22 cellular contexts compared by ENCODE assay signal in the genomic region with DNA sequence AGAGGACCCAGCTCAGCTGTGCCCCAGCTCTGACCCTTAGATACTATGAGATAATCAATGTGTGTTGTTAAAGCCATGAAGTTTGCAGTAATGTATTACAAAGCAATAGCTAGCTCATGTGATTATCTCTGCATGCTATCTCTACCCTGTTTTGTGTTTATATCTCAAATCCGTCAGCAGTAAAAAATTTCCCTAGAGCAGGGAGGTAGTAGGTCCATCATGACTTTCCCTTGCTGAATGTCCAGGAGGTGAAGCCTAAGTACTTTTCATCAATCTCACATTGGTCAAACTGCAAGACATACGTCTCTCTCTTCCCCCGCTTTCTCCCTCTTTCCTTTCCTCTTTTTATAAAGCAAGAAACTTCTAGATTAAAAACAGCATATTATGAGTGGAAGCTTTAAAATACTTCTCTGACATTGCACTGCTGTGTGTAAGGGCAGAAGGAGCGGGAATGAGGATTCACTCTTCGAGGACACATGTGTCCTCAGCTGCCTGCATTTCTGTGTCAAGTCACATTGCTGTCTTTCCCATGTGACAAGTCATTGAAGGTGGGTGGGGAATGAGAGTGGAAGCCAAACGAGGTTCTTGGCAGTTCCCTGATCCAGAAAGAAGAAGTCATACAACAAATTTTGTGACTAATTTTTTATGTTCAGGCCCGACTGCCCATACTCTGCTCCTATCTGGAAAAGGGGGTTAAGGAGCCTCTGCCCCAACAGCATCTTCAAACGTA.
DNase-seq lines count a peak whose midpoint lies in the region; ATAC-seq and TF ChIP-seq lines count a peak whose summit lies in the region.
"Had no signal": no experiment of that assay in that cellular context is flagged by ENCODE, and none has a peak within 500 bp of the region (broad histone marks: within the 10 kb centered on the region; RNA-seq: fewer than 3 reads in every experiment).

No MANE protein-coding gene starts in this region.

- no peaks in the 10 kb centered on the region for H3K79me2 ChIP-seq in MM.1S (ENCODE audit: low read length)

- TF ChIP-seq CTCF in Panc1 (IDR thresholded peaks at IDR 0.05) (no peak), dorsolateral prefrontal cortex (IDR thresholded peaks at IDR 0.05 in 54 of 56, conservative IDR thresholded peaks at IDR 0.05 in 2 of 56; ENCODE audit: low read depth in 1 of 56, partially characterized antibody in 56 of 56) (no peak), nephron progenitor cell (IDR thresholded peaks at IDR 0.05) (no peak), MM.1S (IDR thresholded peaks at IDR 0.05; ENCODE audit: low read length) (no peak)

- H3K9me3 Mint-ChIP-seq in nephron progenitor cell: peaks cover 4% of the 10 kb centered on the region
- H3K9me3 Mint-ChIP-seq in stimulated activated naive CD8-positive, alpha-beta T cell treated with anti-CD3 and anti-CD28 coated beads, Interleukin-15, amount 100 ng/mL, for 72 hours: no peaks in the 10 kb centered on the region
- H3K9me3 Mint-ChIP-seq: GM23338 had no signal

- CTCF ChIA-PET in Panc1 (lab: Charles Lee): interaction anchor here (0.6 kb wide), 1 partner anchor 481 kb away, joined by 4 read pairs; no protein-coding TSS in a partner anchor

- intact Hi-C loops in Panc1 (cut with micrococcal nuclease; ENCODE audit: unreplicated experiment) (no loop called here), dorsolateral prefrontal cortex (cut with DNase I) (no loop called here)

- H3K36me3 ChIP-seq in Panc1 (ENCODE audit: control insufficient read depth, insufficient read depth, low read length) (peaks cover 8% of the 10 kb centered on the region), MM.1S (replicated peaks; ENCODE audit: insufficient read depth, low read length) (no peaks in the 10 kb centered on the region)

- no peak for ATAC-seq in Panc1
- ATAC-seq in stimulated activated naive CD8-positive, alpha-beta T cell treated with anti-CD3 and anti-CD28 coated beads, Interleukin-15, amount 100 ng/mL, for 72 hours: no peak
- ATAC-seq: GM12878, GM23338 had no signal

- H3K4me1 ChIP-seq in Panc1 (ENCODE audit: control insufficient read depth, insufficient read depth, low read length) (no peaks in the 10 kb centered on the region), MM.1S (ENCODE audit: low read length) (no peaks in the 10 kb centered on the region)

- no peaks in the 10 kb centered on the region for H3K9me2 ChIP-seq in MM.1S (replicated peaks; ENCODE audit: insufficient read depth, low read length)

- H3K4me2 ChIP-seq in MM.1S (ENCODE audit: low read depth, low read length): no peak overlapping the region
- H3K4me2 ChIP-seq: GM23338 had no signal

- no peak overlapping the region for H3K9ac ChIP-seq in MM.1S (ENCODE audit: low read length)

- peaks cover 28% of the 10 kb centered on the region for H3K4me1 Mint-ChIP-seq in nephron progenitor cell
- H3K4me1 Mint-ChIP-seq in stimulated activated naive CD8-positive, alpha-beta T cell treated with anti-CD3 and anti-CD28 coated beads, Interleukin-15, amount 100 ng/mL, for 72 hours: peaks cover 5% of the 10 kb centered on the region
- H3K4me1 Mint-ChIP-seq: B cell had no signal

- POLR2A ChIA-PET in Panc1 (lab: Charles Lee): no interaction called here

- no peaks in the 10 kb centered on the region for H3F3A ChIP-seq in MM.1S (ENCODE audit: insufficient read depth, low read length)

- H3K36me3 Mint-ChIP-seq in nephron progenitor cell (ENCODE audit: low read depth): peaks cover 72% of the 10 kb centered on the region

- H4K20me1 ChIP-seq in MM.1S (ENCODE audit: insufficient read depth, low read length): no peaks in the 10 kb centered on the region

- TSS peak; percentile 7 for BruUV-seq in Panc1 (replicated peaks; lab: Mats Ljungman, UMichigan)

- no peak overlapping the region for H2AFZ ChIP-seq in MM.1S (ENCODE audit: low read length)
- H2AFZ ChIP-seq: GM23338 had no signal

- H3K9me3 ChIP-seq in Panc1 (ENCODE audit: control insufficient read depth, insufficient read depth, low read depth, low read length) (no peaks in the 10 kb centered on the region), MM.1S (replicated peaks; ENCODE audit: insufficient read depth, low read length) (no peaks in the 10 kb centered on the region)
- H3K9me3 ChIP-seq: HAP-1, SJCRH30 had no signal

- DNase-seq in Ammon's horn (ENCODE audit: low spot score) (peak; percentile 50), Panc1 (ENCODE audit: low read depth, low spot score) (no peak), dorsolateral prefrontal cortex (no peak), nephron progenitor cell (no peak), MM.1S (no peak), T-helper 9 cell (no peak), activated gamma-delta T cell (lab: John Stamatoyannopoulos, UW) (no peak)
- DNase-seq in stimulated activated naive CD8-positive, alpha-beta T cell treated with anti-CD3 and anti-CD28 coated beads, Interleukin-15, amount 100 ng/mL, for 72 hours: no peak
- DNase-seq: DMS79, KG1, NCI-H1105, NCI-H2029 treated with DMSO at 0.1 percent for 48 hours, NCI-H226, NCI-H524, NCI-H82, SJCRH30 had no signal

- no peak overlapping the region for H3K4me3 Mint-ChIP-seq in nephron progenitor cell
- no peak overlapping the region for H3K4me3 Mint-ChIP-seq in stimulated activated naive CD8-positive, alpha-beta T cell treated with anti-CD3 and anti-CD28 coated beads, Interleukin-15, amount 100 ng/mL, for 72 hours
- H3K4me3 Mint-ChIP-seq: B cell, CD14-positive monocyte, GM23338 had no signal

- in situ Hi-C loops in Panc1 (cut with HindIII; ENCODE audit: low pct_unique_long_range_greater_than_20kb, low sequenced_read_pairs): no loop called here

- H3K27ac Mint-ChIP-seq in nephron progenitor cell: peak overlapping the region; percentile 22
- no peak overlapping the region for H3K27ac Mint-ChIP-seq in stimulated activated naive CD8-positive, alpha-beta T cell treated with anti-CD3 and anti-CD28 coated beads, Interleukin-15, amount 100 ng/mL, for 72 hours
- H3K27ac Mint-ChIP-seq: B cell, CD14-positive monocyte, GM23338 had no signal

- H3K27ac ChIP-seq in Panc1 (ENCODE audit: low read length): no peak overlapping the region
- peak overlapping the region in 50 of 59 donors; percentile 1 to 94 (median 62) for H3K27ac ChIP-seq in dorsolateral prefrontal cortex
- no peak overlapping the region for H3K27ac ChIP-seq in MM.1S (ENCODE audit: low read length)
- H3K27ac ChIP-seq: HL-60, SJCRH30 had no signal

- peaks cover 2% of the 10 kb centered on the region for H3K27me3 Mint-ChIP-seq in nephron progenitor cell (ENCODE audit: low read depth, poor library complexity)
- H3K27me3 Mint-ChIP-seq in stimulated activated naive CD8-positive, alpha-beta T cell treated with anti-CD3 and anti-CD28 coated beads, Interleukin-15, amount 100 ng/mL, for 72 hours: peaks cover 18% of the 10 kb centered on the region

- H3K27me3 ChIP-seq in Panc1 (ENCODE audit: control insufficient read depth, insufficient read depth, low read length) (no peaks in the 10 kb centered on the region), dorsolateral prefrontal cortex (no peaks in the 10 kb centered on the region), MM.1S (replicated peaks; ENCODE audit: insufficient read depth, low read length) (no peaks in the 10 kb centered on the region)
- H3K27me3 ChIP-seq: SJCRH30 had no signal

- H3K4me3 ChIP-seq in Panc1 (ENCODE audit: low read depth in 2 of 2, low read length in 2 of 2): no peak overlapping the region
- peak overlapping the region in 6 of 59 donors; percentile 1 to 26 (median 4) for H3K4me3 ChIP-seq in dorsolateral prefrontal cortex
- H3K4me3 ChIP-seq in MM.1S (ENCODE audit: low read length): no peak overlapping the region
- H3K4me3 ChIP-seq: GM12878, GM23338, HAP-1, SJCRH30 had no signal

Comparison
In these comparisons a context has a peak if more than half of its experiments do, and no peak if none do; other contexts are left out.
1. H3K27ac ChIP-seq: peak in dorsolateral prefrontal cortex (50 of 59); none in Panc1 (single experiment) and MM.1S (single experiment).